Comparison of ENCODE assay signal across 12 cellular contexts in the genomic region with DNA sequence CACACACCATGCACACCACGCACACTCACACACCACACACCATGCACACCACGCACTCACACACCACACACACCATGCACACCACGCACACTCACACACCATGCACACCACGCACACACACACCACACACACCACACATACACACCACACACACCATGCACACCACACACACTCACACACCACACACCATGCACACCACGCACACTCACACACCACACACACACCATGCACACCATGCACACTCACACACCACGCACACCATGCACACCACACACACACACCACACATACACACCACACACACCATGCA. TPM values are rescaled to one million over a fixed set of nuclear protein-coding genes. Genes with fewer than 3 reads are reported as not detected.
"Had no signal": no experiment of that assay in that cellular context is flagged by ENCODE, and none has a peak within 500 bp of the region (broad histone marks: within the 10 kb centered on the region; RNA-seq: fewer than 3 reads in every experiment).

No MANE protein-coding gene starts in this region.

RNA-seq across cellular contexts. Expression of gene PNMA6E, which starts 11.7 kb away (rescaled TPM):
- total RNA-seq: OCI-LY7, PC-3, PC-9, Peyer's patch, Right ventricle myocardium inferior, Right ventricle myocardium superior, RPMI7951, SJCRH30, SJSA1, SK-MEL-5, T-cell had no signal
- polyA plus RNA-seq: SK-N-SH had no signal

RNA-seq across cellular contexts. Expression of gene ZFP92, which starts 21.9 kb away (rescaled TPM):
- total RNA-seq: PC-3, PC-9, RPMI7951, SJCRH30, SJSA1 had no signal

RNA-seq across cellular contexts. Expression of gene TREX2, which starts 56.4 kb away (rescaled TPM):
- total RNA-seq: Right ventricle myocardium inferior, RPMI7951 had no signal
